In genomic region chr2:112004246-112004645, GRCh38 we compare ENCODE assay signal across 10 cellular contexts. TPM values are rescaled to one million over a fixed set of nuclear protein-coding genes. Genes with fewer than 3 reads are reported as not detected.
DNase-seq lines count a peak whose midpoint lies in the region; ATAC-seq and TF ChIP-seq lines count a peak whose summit lies in the region.
"Had no signal": no experiment of that assay in that cellular context is flagged by ENCODE, and none has a peak within 500 bp of the region (broad histone marks: within the 10 kb centered on the region; RNA-seq: fewer than 3 reads in every experiment).

No MANE protein-coding gene starts in this region.

- H3K4me1 Mint-ChIP-seq in T-helper 17 cell, result no peaks in the 10 kb centered on the region
- H3K4me1 Mint-ChIP-seq in activated CD4-positive, alpha-beta T cell treated with anti-CD3 and anti-CD28 coated beads for 36 hours, result peaks cover 4% of the 10 kb centered on the region
- H3K4me1 Mint-ChIP-seq: brain had no signal

- H3K4me3 Mint-ChIP-seq in T-helper 17 cell, result no peak overlapping the region
- no peak overlapping the region for H3K4me3 Mint-ChIP-seq in activated CD4-positive, alpha-beta T cell treated with anti-CD3 and anti-CD28 coated beads for 36 hours
- H3K4me3 Mint-ChIP-seq: brain had no signal

- no peaks in the 10 kb centered on the region for H3K9me3 ChIP-seq in T-helper 17 cell (ENCODE audit: control insufficient read depth, low read length, poor library complexity, severe bottlenecking)

- CTCF ChIA-PET in RWPE1 (lab: Yijun Ruan, JAX), result no interaction called here
- CTCF ChIA-PET in activated CD4-positive, alpha-beta T cell treated with anti-CD3 and anti-CD28 coated beads for 36 hours (lab: Charles Lee), result interaction anchor here (0.6 kb wide), 1 partner anchor 595 kb away, joined by 3 read pairs; no protein-coding TSS in a partner anchor

- no peak overlapping the region for H3K27ac ChIP-seq in RWPE1

- DNase-seq in CD1c-positive myeloid dendritic cell (ENCODE audit: extremely low spot score) (peak; percentile 93), T-helper 17 cell (no peak), lower leg skin (ENCODE audit: low spot score in 2 of 2) (peak; percentile 61 to 88), COLO829 (ENCODE audit: low spot score) (no peak), RWPE1 (ENCODE audit: low spot score) (no peak), NCI-H2196 treated with DMSO at 0.1 percent for 48 hours (lab: John Stamatoyannopoulos, UW; ENCODE audit: unreplicated experiment) (no peak)
- no peak for DNase-seq in activated CD4-positive, alpha-beta T cell treated with anti-CD3 and anti-CD28 coated beads for 36 hours
- DNase-seq: T-helper 1 cell had no signal

- H3K36me3 Mint-ChIP-seq in T-helper 17 cell (ENCODE audit: low read depth), result no peaks in the 10 kb centered on the region
- H3K36me3 Mint-ChIP-seq in activated CD4-positive, alpha-beta T cell treated with anti-CD3 and anti-CD28 coated beads for 36 hours (ENCODE audit: low read depth), result no peaks in the 10 kb centered on the region

- H3K4me3 ChIP-seq in lower leg skin (ENCODE audit: low read depth, poor library complexity, severe bottlenecking), result no peak overlapping the region

- intact Hi-C loops in lower leg skin (cut with DNase I; ENCODE audit: low total_unique reads), result no loop called here
- intact Hi-C loops in activated CD4-positive, alpha-beta T cell treated with anti-CD3 and anti-CD28 coated beads for 36 hours (cut with DNase I, micrococcal nuclease), result no loop called here

- ATAC-seq in HG02798 (IDR thresholded peaks at IDR 0.05; ENCODE audit: poor library complexity, unreplicated experiment) (peak; percentile 56), T-helper 17 cell (peak; percentile 50)
- ATAC-seq in activated CD4-positive, alpha-beta T cell treated with anti-CD3 and anti-CD28 coated beads for 36 hours, result no peak

- TF ChIP-seq POLR2A in lower leg skin (IDR thresholded peaks at IDR 0.05), result no peak

- H3K27ac Mint-ChIP-seq in T-helper 17 cell, result no peak overlapping the region
- no peak overlapping the region for H3K27ac Mint-ChIP-seq in activated CD4-positive, alpha-beta T cell treated with anti-CD3 and anti-CD28 coated beads for 36 hours
- H3K27ac Mint-ChIP-seq: brain had no signal

- POLR2A ChIA-PET in RWPE1 (lab: Yijun Ruan, JAX; ENCODE audit: low non-redundant PET), result no interaction called here
- POLR2A ChIA-PET in activated CD4-positive, alpha-beta T cell treated with anti-CD3 and anti-CD28 coated beads for 36 hours (lab: Charles Lee), result no interaction called here

- H3K9me3 Mint-ChIP-seq in activated CD4-positive, alpha-beta T cell treated with anti-CD3 and anti-CD28 coated beads for 36 hours (ENCODE audit: low read depth), result no peaks in the 10 kb centered on the region
- H3K9me3 Mint-ChIP-seq: brain had no signal

- no peaks in the 10 kb centered on the region for H3K27me3 Mint-ChIP-seq in T-helper 17 cell
- no peaks in the 10 kb centered on the region for H3K27me3 Mint-ChIP-seq in activated CD4-positive, alpha-beta T cell treated with anti-CD3 and anti-CD28 coated beads for 36 hours
- H3K27me3 Mint-ChIP-seq: brain had no signal

- WGBS in lower leg skin, 2 donors, result 58 to 64% methylated on average over 5 of the region's 5 CpGs

- TF ChIP-seq CTCF in lower leg skin (IDR thresholded peaks at IDR 0.05), result no peak
- TF ChIP-seq CTCF in RWPE1 (conservative IDR thresholded peaks at IDR 0.05; ENCODE audit: low read depth), result no peak

RNA-seq across cellular contexts. Expression of gene TMEM87B, which starts 50.8 kb away (rescaled TPM):
- total RNA-seq in T-helper 17 cell (10 to 100 TPM; 16.3 to 23.1 TPM), lower leg skin (10 to 100 TPM; 21.5 to 27.0 (median 24.7) TPM)
- total RNA-seq in activated CD4-positive, alpha-beta T cell treated with anti-CD3 and anti-CD28 coated beads for 36 hours, result 10 to 100 TPM; 14.5 to 17.6 TPM

Comparison
In these comparisons a context has a peak if more than half of its experiments do, and no peak if none do; other contexts are left out.
1. DNase-seq: peak in CD1c-positive myeloid dendritic cell (single experiment) and lower leg skin (2 of 2); none in T-helper 17 cell (0 of 3), COLO829 (single experiment), RWPE1 (single experiment), activated CD4-positive, alpha-beta T cell treated with anti-CD3 and anti-CD28 coated beads for 36 hours (single experiment) and NCI-H2196 treated with DMSO at 0.1 percent for 48 hours (single experiment).